In the genomic region with DNA sequence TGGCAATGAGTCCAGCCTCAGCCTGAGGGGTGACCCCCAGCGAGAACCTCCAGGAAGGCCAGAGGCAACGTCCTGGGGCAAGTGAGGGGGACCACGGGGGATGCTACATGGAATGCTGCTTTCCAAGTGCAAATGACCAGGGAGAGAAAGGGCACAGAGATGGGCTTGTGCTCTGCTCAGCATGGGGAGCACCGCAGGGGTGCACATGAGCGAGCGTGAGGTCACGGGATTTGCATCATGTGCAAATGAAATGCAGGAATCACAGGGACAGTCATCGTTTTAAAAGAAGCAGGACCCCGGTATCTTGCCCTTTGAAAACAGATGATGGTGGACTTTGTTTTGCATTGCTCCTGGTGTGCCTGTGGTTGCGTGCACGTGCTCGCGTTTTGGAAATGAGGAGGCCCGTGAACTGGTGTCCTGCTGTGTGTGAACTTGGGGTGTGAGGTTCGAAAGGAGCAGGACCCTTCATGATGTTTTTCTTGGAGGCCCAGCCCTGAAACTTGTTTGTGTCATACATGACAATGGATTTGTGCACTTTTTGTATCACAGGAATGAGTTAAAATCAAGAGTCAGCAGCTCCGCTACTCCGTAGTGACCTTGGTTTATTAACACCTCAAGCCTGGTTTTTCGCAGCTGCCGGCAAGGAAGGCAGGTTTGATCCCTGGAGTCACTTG, we compare ENCODE assay signal across 16 cellular contexts.
DNase-seq lines count a peak whose midpoint lies in the region; ATAC-seq and TF ChIP-seq lines count a peak whose summit lies in the region.
"Had no signal": no experiment of that assay in that cellular context is flagged by ENCODE, and none has a peak within 500 bp of the region (broad histone marks: within the 10 kb centered on the region; RNA-seq: fewer than 3 reads in every experiment).

No MANE protein-coding gene starts in this region.

- H3K27me3 ChIP-seq in foreskin keratinocyte, result no peaks in the 10 kb centered on the region
- H3K27me3 ChIP-seq: SJCRH30 had no signal

- H3K4me1 ChIP-seq in foreskin keratinocyte, result no peaks in the 10 kb centered on the region
- H3K4me1 ChIP-seq: SJCRH30 had no signal

- no peak overlapping the region for H3K4me3 ChIP-seq in choroid plexus epithelial cell (ENCODE audit: low read depth, low read length)
- H3K4me3 ChIP-seq: lung, SJCRH30 had no signal

- peak; percentile 10 for DNase-seq in activated T-cell treated with anti-CD3 and anti-CD28 coated beads, Interleukin-2, amount 50 U/mL, for 1 hour
- no peak for DNase-seq in activated T-cell treated with anti-CD3 and anti-CD28 coated beads, Interleukin-2, amount 50 U/mL, for 48 hours
- DNase-seq in choroid plexus epithelial cell (ENCODE audit: low read depth), result peak; percentile 35
- DNase-seq in smooth muscle cell of the brain vasculature (ENCODE audit: low read depth, low spot score), result peak; percentile 57
- DNase-seq in foreskin keratinocyte, result no peak
- no peak for DNase-seq in AG08395 (ENCODE audit: low spot score)
- DNase-seq in NCI-H1417 (lab: John Stamatoyannopoulos, UW), result no peak
- DNase-seq: activated CD4-positive, alpha-beta T cell treated with anti-CD3 and anti-CD28 coated beads, Interleukin-2, amount 50 U/mL, for 48 hours; activated naive CD4-positive, alpha-beta T cell treated with anti-CD3 and anti-CD28 coated beads for 36 hours; activated T-cell treated with anti-CD3 and anti-CD28 coated beads, Interleukin-2, amount 50 U/mL, for 4 hours; Calu3; NCI-H2171; SJCRH30 had no signal

- ATAC-seq in foreskin keratinocyte, result no peak
- ATAC-seq: activated T-cell treated with anti-CD3 and anti-CD28 coated beads, Interleukin-2, amount 50 U/mL, for 4 hours; HepG2 had no signal

- H3K36me3 ChIP-seq in KOPT-K1 (ENCODE audit: insufficient read depth, low read length), result peaks cover 30% of the 10 kb centered on the region
- H3K36me3 ChIP-seq: SJCRH30 had no signal

- TF ChIP-seq CTCF in choroid plexus epithelial cell (conservative IDR thresholded peaks at IDR 0.05; ENCODE audit: low read depth, low read length) (no peak), foreskin keratinocyte (conservative IDR thresholded peaks at IDR 0.05) (no peak)

- H3K27ac ChIP-seq in KOPT-K1 (ENCODE audit: low read depth, low read length, poor library complexity, severe bottlenecking) (peak overlapping the region; percentile 98), foreskin keratinocyte (no peak overlapping the region)
- H3K27ac ChIP-seq: SJCRH30 had no signal

- H3K9me3 ChIP-seq in KOPT-K1 (ENCODE audit: insufficient read depth, low read length, poor library complexity, severe bottlenecking), result no peaks in the 10 kb centered on the region
- H3K9me3 ChIP-seq: SJCRH30 had no signal

Comparison
In these comparisons a context has a peak if more than half of its experiments do, and no peak if none do; other contexts are left out.
1. DNase-seq: peak in activated T-cell treated with anti-CD3 and anti-CD28 coated beads, Interleukin-2, amount 50 U/mL, for 1 hour (single experiment), choroid plexus epithelial cell (single experiment) and smooth muscle cell of the brain vasculature (single experiment); none in activated T-cell treated with anti-CD3 and anti-CD28 coated beads, Interleukin-2, amount 50 U/mL, for 48 hours (0 of 2), foreskin keratinocyte (0 of 2), AG08395 (single experiment) and NCI-H1417 (0 of 3).